ENCODE assay signal across 1 cellular context in the genomic region with DNA sequence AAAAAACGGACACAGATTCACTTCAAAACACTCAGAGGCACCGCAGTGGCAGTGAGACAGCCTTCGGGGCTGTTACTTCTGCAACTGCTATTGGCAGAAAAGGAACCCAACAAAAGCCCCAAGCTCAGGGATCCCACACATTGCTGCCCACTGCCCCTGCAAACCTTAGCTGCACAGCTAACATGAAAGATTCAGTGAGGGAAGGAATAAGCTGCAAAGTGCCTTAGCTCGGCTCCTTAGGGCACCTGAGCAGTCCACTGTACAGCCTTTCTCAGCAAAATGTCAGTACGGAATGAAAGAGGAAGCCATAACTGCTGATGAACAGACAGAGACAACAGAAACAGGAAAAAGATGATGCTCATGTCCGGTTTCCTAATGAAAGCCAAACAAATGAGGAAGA.
TF ChIP-seq lines count a peak whose summit lies in the region.

No MANE protein-coding gene starts in this region.

TF ChIP-seq in A549, 52 proteins besides CTCF, POLR2A, EP300 and RAD21 (continued from another document):
- TF ChIP-seq, protein P1, sequence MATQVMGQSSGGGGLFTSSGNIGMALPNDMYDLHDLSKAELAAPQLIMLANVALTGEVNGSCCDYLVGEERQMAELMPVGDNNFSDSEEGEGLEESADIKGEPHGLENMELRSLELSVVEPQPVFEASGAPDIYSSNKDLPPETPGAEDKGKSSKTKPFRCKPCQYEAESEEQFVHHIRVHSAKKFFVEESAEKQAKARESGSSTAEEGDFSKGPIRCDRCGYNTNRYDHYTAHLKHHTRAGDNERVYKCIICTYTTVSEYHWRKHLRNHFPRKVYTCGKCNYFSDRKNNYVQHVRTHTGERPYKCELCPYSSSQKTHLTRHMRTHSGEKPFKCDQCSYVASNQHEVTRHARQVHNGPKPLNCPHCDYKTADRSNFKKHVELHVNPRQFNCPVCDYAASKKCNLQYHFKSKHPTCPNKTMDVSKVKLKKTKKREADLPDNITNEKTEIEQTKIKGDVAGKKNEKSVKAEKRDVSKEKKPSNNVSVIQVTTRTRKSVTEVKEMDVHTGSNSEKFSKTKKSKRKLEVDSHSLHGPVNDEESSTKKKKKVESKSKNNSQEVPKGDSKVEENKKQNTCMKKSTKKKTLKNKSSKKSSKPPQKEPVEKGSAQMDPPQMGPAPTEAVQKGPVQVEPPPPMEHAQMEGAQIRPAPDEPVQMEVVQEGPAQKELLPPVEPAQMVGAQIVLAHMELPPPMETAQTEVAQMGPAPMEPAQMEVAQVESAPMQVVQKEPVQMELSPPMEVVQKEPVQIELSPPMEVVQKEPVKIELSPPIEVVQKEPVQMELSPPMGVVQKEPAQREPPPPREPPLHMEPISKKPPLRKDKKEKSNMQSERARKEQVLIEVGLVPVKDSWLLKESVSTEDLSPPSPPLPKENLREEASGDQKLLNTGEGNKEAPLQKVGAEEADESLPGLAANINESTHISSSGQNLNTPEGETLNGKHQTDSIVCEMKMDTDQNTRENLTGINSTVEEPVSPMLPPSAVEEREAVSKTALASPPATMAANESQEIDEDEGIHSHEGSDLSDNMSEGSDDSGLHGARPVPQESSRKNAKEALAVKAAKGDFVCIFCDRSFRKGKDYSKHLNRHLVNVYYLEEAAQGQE (IDR thresholded peaks at IDR 0.05), result no peak
- TF ChIP-seq HOXB5 (CRISPR knock-in tag; IDR thresholded peaks at IDR 0.05) (no peak), RARB (CRISPR knock-in tag; IDR thresholded peaks at IDR 0.05) (no peak), BHLHE40 (IDR thresholded peaks at IDR 0.05; ENCODE audit: low read depth, low read length) (no peak), HOXA7 (CRISPR knock-in tag; IDR thresholded peaks at IDR 0.05) (no peak), KDM5A (IDR thresholded peaks at IDR 0.05) (no peak), MAZ (IDR thresholded peaks at IDR 0.05; ENCODE audit: borderline replicate concordance, low read depth, low read length) (no peak)
- TF ChIP-seq, protein P2, sequence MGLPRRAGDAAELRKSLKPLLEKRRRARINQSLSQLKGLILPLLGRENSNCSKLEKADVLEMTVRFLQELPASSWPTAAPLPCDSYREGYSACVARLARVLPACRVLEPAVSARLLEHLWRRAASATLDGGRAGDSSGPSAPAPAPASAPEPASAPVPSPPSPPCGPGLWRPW (IDR thresholded peaks at IDR 0.05), result no peak
- TF ChIP-seq, protein P3, sequence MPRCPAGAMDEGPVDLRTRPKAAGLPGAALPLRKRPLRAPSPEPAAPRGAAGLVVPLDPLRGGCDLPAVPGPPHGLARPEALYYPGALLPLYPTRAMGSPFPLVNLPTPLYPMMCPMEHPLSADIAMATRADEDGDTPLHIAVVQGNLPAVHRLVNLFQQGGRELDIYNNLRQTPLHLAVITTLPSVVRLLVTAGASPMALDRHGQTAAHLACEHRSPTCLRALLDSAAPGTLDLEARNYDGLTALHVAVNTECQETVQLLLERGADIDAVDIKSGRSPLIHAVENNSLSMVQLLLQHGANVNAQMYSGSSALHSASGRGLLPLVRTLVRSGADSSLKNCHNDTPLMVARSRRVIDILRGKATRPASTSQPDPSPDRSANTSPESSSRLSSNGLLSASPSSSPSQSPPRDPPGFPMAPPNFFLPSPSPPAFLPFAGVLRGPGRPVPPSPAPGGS (IDR thresholded peaks at IDR 0.05), result no peak
